9 cellular contexts compared by ENCODE assay signal in the genomic region with DNA sequence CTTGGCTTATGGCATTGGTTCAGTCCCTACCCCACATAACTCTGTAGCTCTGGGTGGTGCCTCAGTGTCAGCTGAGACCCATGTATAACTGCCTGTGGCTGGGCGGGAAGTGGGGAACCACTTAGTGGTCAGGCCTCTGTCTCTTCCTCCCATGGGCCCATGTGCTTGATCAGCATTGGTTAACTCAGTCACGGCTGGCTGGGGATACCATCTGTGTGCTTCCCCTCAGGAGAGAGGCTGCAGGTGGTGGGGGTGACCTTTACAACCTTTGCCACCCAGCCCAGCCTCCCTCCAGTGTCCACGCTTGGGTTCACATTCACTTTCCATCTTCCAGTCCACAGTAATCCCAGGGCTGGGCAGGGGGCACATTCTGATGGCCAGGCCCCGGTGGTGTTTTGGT. TPM values are rescaled to one million over a fixed set of nuclear protein-coding genes. Genes with fewer than 3 reads are reported as not detected.
A peak's percentile ranks its signal among the peaks of the same experiment; 100 is the strongest.
DNase-seq lines count a peak whose midpoint lies in the region; ATAC-seq and TF ChIP-seq lines count a peak whose summit lies in the region.
"Had no signal": no experiment of that assay in that cellular context is flagged by ENCODE, and none has a peak within 500 bp of the region (broad histone marks: within the 10 kb centered on the region; RNA-seq: fewer than 3 reads in every experiment).

No MANE protein-coding gene starts in this region.

- peak overlapping the region; percentile 71 for H3K4me3 Mint-ChIP-seq in activated T-helper 1 cell treated with anti-CD3 and anti-CD28 coated beads, Interleukin-12 subunit alpha, Interleukin-12 subunit beta, Interleukin-2, Interleukin-4 antibody, amounts not matched to agents 30 ng/mL and 10 ng/mL and 1 ng/mL, durations not matched to agents 14 hours and 24 hours and 36 hours
- H3K4me3 Mint-ChIP-seq in stimulated activated naive B cell treated with anti-CD40 and anti-IgM and Interleukin-4, amounts not matched to agents 10 μg/mL and 1 μg/mL and 100 μg/mL, for 72 hours = peak overlapping the region; percentile 73 to 74

- peak; percentile 81 for DNase-seq in GDM1 (lab: John Stamatoyannopoulos, UW)
- peak; percentile 72 to 91 for DNase-seq in HL-60 (ENCODE audit: low read depth in 1 of 2, low spot score in 1 of 2)
- DNase-seq in activated T-helper 1 cell treated with anti-CD3 and anti-CD28 coated beads, Interleukin-12 subunit alpha, Interleukin-12 subunit beta, Interleukin-2, Interleukin-4 antibody, amounts not matched to agents 30 ng/mL and 10 ng/mL and 1 ng/mL, durations not matched to agents 14 hours and 24 hours and 36 hours (ENCODE audit: low spot score) = peak; percentile 80
- DNase-seq in stimulated activated naive B cell treated with anti-CD40 and anti-IgM and Interleukin-4, amounts not matched to agents 10 μg/mL and 1 μg/mL and 100 μg/mL, for 72 hours = peak; percentile 94
- no peak for DNase-seq in omental fat pad (ENCODE audit: low spot score)
- DNase-seq in NCI-H2227 (lab: John Stamatoyannopoulos, UW; ENCODE audit: unreplicated experiment) = no peak
- no peak for DNase-seq in SW 1271 (lab: John Stamatoyannopoulos, UW)

- peaks cover 67% of the 10 kb centered on the region for H3K36me3 Mint-ChIP-seq in activated T-helper 1 cell treated with anti-CD3 and anti-CD28 coated beads, Interleukin-12 subunit alpha, Interleukin-12 subunit beta, Interleukin-2, Interleukin-4 antibody, amounts not matched to agents 30 ng/mL and 10 ng/mL and 1 ng/mL, durations not matched to agents 14 hours and 24 hours and 36 hours (ENCODE audit: low read depth)
- peaks cover 60 to 83% of the 10 kb centered on the region in 2 donors for H3K36me3 Mint-ChIP-seq in stimulated activated naive B cell treated with anti-CD40 and anti-IgM and Interleukin-4, amounts not matched to agents 10 μg/mL and 1 μg/mL and 100 μg/mL, for 72 hours

- peaks cover 2% of the 10 kb centered on the region for H3K27me3 Mint-ChIP-seq in activated T-helper 1 cell treated with anti-CD3 and anti-CD28 coated beads, Interleukin-12 subunit alpha, Interleukin-12 subunit beta, Interleukin-2, Interleukin-4 antibody, amounts not matched to agents 30 ng/mL and 10 ng/mL and 1 ng/mL, durations not matched to agents 14 hours and 24 hours and 36 hours (ENCODE audit: insufficient read depth)
- no peaks in the 10 kb centered on the region for H3K27me3 Mint-ChIP-seq in stimulated activated naive B cell treated with anti-CD40 and anti-IgM and Interleukin-4, amounts not matched to agents 10 μg/mL and 1 μg/mL and 100 μg/mL, for 72 hours

- intact Hi-C loops in activated T-helper 1 cell treated with anti-CD3 and anti-CD28 coated beads, Interleukin-12 subunit alpha, Interleukin-12 subunit beta, Interleukin-2, Interleukin-4 antibody, amounts not matched to agents 30 ng/mL and 10 ng/mL and 1 ng/mL, durations not matched to agents 14 hours and 24 hours and 36 hours (cut with micrococcal nuclease) = no loop called here

- H3K4me3 ChIP-seq in HL-60 (replicated peaks; ENCODE audit: insufficient read depth, low read length) = no peak overlapping the region

- H3K4me1 Mint-ChIP-seq in activated T-helper 1 cell treated with anti-CD3 and anti-CD28 coated beads, Interleukin-12 subunit alpha, Interleukin-12 subunit beta, Interleukin-2, Interleukin-4 antibody, amounts not matched to agents 30 ng/mL and 10 ng/mL and 1 ng/mL, durations not matched to agents 14 hours and 24 hours and 36 hours (ENCODE audit: low read depth) = peaks cover 86% of the 10 kb centered on the region
- H3K4me1 Mint-ChIP-seq in stimulated activated naive B cell treated with anti-CD40 and anti-IgM and Interleukin-4, amounts not matched to agents 10 μg/mL and 1 μg/mL and 100 μg/mL, for 72 hours = peaks cover 76 to 91% of the 10 kb centered on the region in 2 donors

- H3K27me3 ChIP-seq in HL-60 (ENCODE audit: insufficient read depth, poor library complexity, severe bottlenecking) = no peaks in the 10 kb centered on the region

- H3K27ac ChIP-seq in HL-60 (replicated peaks) = peak overlapping the region; percentile 55

- TF ChIP-seq CTCF in HL-60 (IDR thresholded peaks at IDR 0.05; ENCODE audit: insufficient read depth, low read length) (no peak), omental fat pad (IDR thresholded peaks at IDR 0.05) (no peak)

- ATAC-seq in GM21381 (IDR thresholded peaks at IDR 0.05; ENCODE audit: unreplicated experiment) (peak; percentile 64), omental fat pad (ENCODE audit: low FRiP score) (no peak)
- ATAC-seq in stimulated activated naive B cell treated with anti-CD40 and anti-IgM and Interleukin-4, amounts not matched to agents 10 μg/mL and 1 μg/mL and 100 μg/mL, for 72 hours (replicated peaks) = peak; percentile 84

- H3K27ac Mint-ChIP-seq in activated T-helper 1 cell treated with anti-CD3 and anti-CD28 coated beads, Interleukin-12 subunit alpha, Interleukin-12 subunit beta, Interleukin-2, Interleukin-4 antibody, amounts not matched to agents 30 ng/mL and 10 ng/mL and 1 ng/mL, durations not matched to agents 14 hours and 24 hours and 36 hours = peak overlapping the region; percentile 88
- peak overlapping the region; percentile 93 for H3K27ac Mint-ChIP-seq in stimulated activated naive B cell treated with anti-CD40 and anti-IgM and Interleukin-4, amounts not matched to agents 10 μg/mL and 1 μg/mL and 100 μg/mL, for 72 hours

- no peaks in the 10 kb centered on the region for H3K9me3 Mint-ChIP-seq in activated T-helper 1 cell treated with anti-CD3 and anti-CD28 coated beads, Interleukin-12 subunit alpha, Interleukin-12 subunit beta, Interleukin-2, Interleukin-4 antibody, amounts not matched to agents 30 ng/mL and 10 ng/mL and 1 ng/mL, durations not matched to agents 14 hours and 24 hours and 36 hours
- H3K9me3 Mint-ChIP-seq in stimulated activated naive B cell treated with anti-CD40 and anti-IgM and Interleukin-4, amounts not matched to agents 10 μg/mL and 1 μg/mL and 100 μg/mL, for 72 hours = no peaks in the 10 kb centered on the region

RNA-seq across cellular contexts. Expression of a gene that starts 10.3 kb away (rescaled TPM):
- 152 and 157 TPM in 2 replicates for total RNA-seq in activated T-helper 1 cell treated with anti-CD3 and anti-CD28 coated beads, Interleukin-12 subunit alpha, Interleukin-12 subunit beta, Interleukin-2, Interleukin-4 antibody, amounts not matched to agents 30 ng/mL and 10 ng/mL and 1 ng/mL, durations not matched to agents 14 hours and 24 hours and 36 hours
- 10 to 100 TPM; 39.5 to 54.5 (median 45.6) TPM for total RNA-seq in omental fat pad

RNA-seq across cellular contexts. Expression of a gene that starts 51.8 kb away (rescaled TPM):
- 34.7 and 37.2 TPM in 2 replicates for total RNA-seq in activated T-helper 1 cell treated with anti-CD3 and anti-CD28 coated beads, Interleukin-12 subunit alpha, Interleukin-12 subunit beta, Interleukin-2, Interleukin-4 antibody, amounts not matched to agents 30 ng/mL and 10 ng/mL and 1 ng/mL, durations not matched to agents 14 hours and 24 hours and 36 hours
- 10 to 100 TPM in 2 of 4 donors, 1 to 10 TPM in 2; 6.7 to 17.9 (median 10.2) TPM for total RNA-seq in omental fat pad

RNA-seq across cellular contexts. Expression of a gene that starts 51.8 kb away (rescaled TPM):
- total RNA-seq in activated T-helper 1 cell treated with anti-CD3 and anti-CD28 coated beads, Interleukin-12 subunit alpha, Interleukin-12 subunit beta, Interleukin-2, Interleukin-4 antibody, amounts not matched to agents 30 ng/mL and 10 ng/mL and 1 ng/mL, durations not matched to agents 14 hours and 24 hours and 36 hours = 28.2 and 28.4 TPM in 2 replicates
- total RNA-seq in omental fat pad = 10 to 100 TPM in 1 of 4 donors, 1 to 10 TPM in 3; 6.4 to 13.5 (median 6.8) TPM

RNA-seq across cellular contexts. Expression of a gene that starts 59.1 kb away (rescaled TPM):
- total RNA-seq in activated T-helper 1 cell treated with anti-CD3 and anti-CD28 coated beads, Interleukin-12 subunit alpha, Interleukin-12 subunit beta, Interleukin-2, Interleukin-4 antibody, amounts not matched to agents 30 ng/mL and 10 ng/mL and 1 ng/mL, durations not matched to agents 14 hours and 24 hours and 36 hours = not detected in 2 replicates
- not detected for total RNA-seq in omental fat pad
- total RNA-seq: aorta had no signal

Comparison
In these comparisons a context has a peak if more than half of its experiments do, and no peak if none do; other contexts are left out.
1. DNase-seq: peak in GDM1 (single experiment), HL-60 (2 of 2), activated T-helper 1 cell treated with anti-CD3 and anti-CD28 coated beads, Interleukin-12 subunit alpha, Interleukin-12 subunit beta, Interleukin-2, Interleukin-4 antibody, amounts not matched to agents 30 ng/mL and 10 ng/mL and 1 ng/mL, durations not matched to agents 14 hours and 24 hours and 36 hours (single experiment) and stimulated activated naive B cell treated with anti-CD40 and anti-IgM and Interleukin-4, amounts not matched to agents 10 μg/mL and 1 μg/mL and 100 μg/mL, for 72 hours (single experiment); none in omental fat pad (single experiment), NCI-H2227 (single experiment) and SW 1271 (0 of 2).